ENCODE assay signal across 8 cellular contexts in the genomic region with DNA sequence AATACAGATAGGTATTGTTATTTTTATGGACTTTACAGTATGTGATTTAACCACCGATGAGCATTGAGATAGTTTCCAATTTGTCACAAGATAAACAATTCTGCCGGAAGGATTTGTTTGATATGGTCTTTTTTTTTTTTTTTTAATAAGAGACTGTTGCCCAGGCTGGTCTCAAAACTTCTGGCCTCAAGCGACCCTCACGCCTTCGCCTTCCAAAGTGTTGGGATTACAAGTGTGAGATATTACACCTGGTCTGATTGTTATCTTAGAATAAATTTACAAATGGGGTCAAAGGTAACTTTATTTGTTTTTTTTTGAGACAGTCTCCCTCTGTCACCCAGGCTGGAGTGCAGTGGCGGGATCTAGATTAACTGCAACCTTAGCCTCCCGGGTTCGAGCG.
A peak's percentile ranks its signal among the peaks of the same experiment; 100 is the strongest.
DNase-seq lines count a peak whose midpoint lies in the region; ATAC-seq and TF ChIP-seq lines count a peak whose summit lies in the region.

No MANE protein-coding gene starts in this region.

- H3K9ac ChIP-seq in muscle layer of colon (ENCODE audit: low read length), result no peak overlapping the region

- no peaks in the 10 kb centered on the region for H3K27me3 Mint-ChIP-seq in stimulated activated naive CD8-positive, alpha-beta T cell treated with anti-CD3 and anti-CD28 coated beads, Interleukin-15, Interleukin-2, amounts not matched to agents 100 ng/mL and 50 ng/mL, for 24 hours

- DNase-seq in stimulated activated naive CD8-positive, alpha-beta T cell treated with anti-CD3 and anti-CD28 coated beads, Interleukin-15, Interleukin-2, amounts not matched to agents 100 U/mL and 50 U/mL, for 24 hours, result no peak
- DNase-seq in cardiac fibroblast (ENCODE audit: low read depth in 2 of 2) (no peak), NOMO-1 treated with dmso at 0.1 percent for 144 hours (lab: John Stamatoyannopoulos, UW; ENCODE audit: unreplicated experiment) (no peak), activated gamma-delta T cell treated with Interleukin-2 at 50 U/mL for 16 hours (no peak)
- DNase-seq in stimulated activated CD4-positive, alpha-beta T cell treated with anti-CD3 and anti-CD28 coated beads, Interleukin-12 subunit alpha, Interleukin-12 subunit beta, amount 100 ng/mL, for 4 hours, result no peak

- H3K4me3 ChIP-seq in cardiac fibroblast (replicated peaks in 1 of 2; ENCODE audit: low read depth in 2 of 2, low read length in 2 of 2), result peak overlapping the region; percentile 55 to 80
- H3K4me3 ChIP-seq in muscle layer of colon (ENCODE audit: low read depth in 1 of 2, low read length in 2 of 2), result peak overlapping the region; percentile 65 to 83

- peaks cover 40% of the 10 kb centered on the region for H3K4me1 Mint-ChIP-seq in stimulated activated naive CD8-positive, alpha-beta T cell treated with anti-CD3 and anti-CD28 coated beads, Interleukin-15, Interleukin-2, amounts not matched to agents 100 ng/mL and 50 ng/mL, for 24 hours (ENCODE audit: low read depth)

- no peaks in the 10 kb centered on the region for H3K36me3 ChIP-seq in muscle layer of colon (ENCODE audit: insufficient read depth, low read length)

- no peaks in the 10 kb centered on the region for H3K9me3 Mint-ChIP-seq in stimulated activated naive CD8-positive, alpha-beta T cell treated with anti-CD3 and anti-CD28 coated beads, Interleukin-15, Interleukin-2, amounts not matched to agents 100 ng/mL and 50 ng/mL, for 24 hours

- no peak overlapping the region for H3K27ac ChIP-seq in muscle layer of colon (ENCODE audit: low read depth, low read length)

- peaks cover 6% of the 10 kb centered on the region for H3K4me1 ChIP-seq in muscle layer of colon (ENCODE audit: insufficient read depth, low read length)

- no peak for TF ChIP-seq CTCF in cardiac fibroblast (IDR thresholded peaks at IDR 0.05; ENCODE audit: low read depth, low read length)

- no peaks in the 10 kb centered on the region for H3K27me3 ChIP-seq in muscle layer of colon (ENCODE audit: control insufficient read depth in 1 of 2, insufficient read depth in 2 of 2, low read length in 2 of 2)

- no peaks in the 10 kb centered on the region for H3K9me3 ChIP-seq in muscle layer of colon (ENCODE audit: low read length)

- peak overlapping the region; percentile 66 for H3K27ac Mint-ChIP-seq in stimulated activated naive CD8-positive, alpha-beta T cell treated with anti-CD3 and anti-CD28 coated beads, Interleukin-15, Interleukin-2, amounts not matched to agents 100 ng/mL and 50 ng/mL, for 24 hours

- peak overlapping the region; percentile 78 for H3K4me3 Mint-ChIP-seq in stimulated activated naive CD8-positive, alpha-beta T cell treated with anti-CD3 and anti-CD28 coated beads, Interleukin-15, Interleukin-2, amounts not matched to agents 100 ng/mL and 50 ng/mL, for 24 hours

- no peak for ATAC-seq in stimulated activated naive CD8-positive, alpha-beta T cell treated with anti-CD3 and anti-CD28 coated beads, Interleukin-15, Interleukin-2, amounts not matched to agents 100 U/mL and 50 U/mL, for 24 hours
- ATAC-seq in GM18909 (IDR thresholded peaks at IDR 0.05; ENCODE audit: poor library complexity, unreplicated experiment), result no peak

- H3K36me3 Mint-ChIP-seq in stimulated activated naive CD8-positive, alpha-beta T cell treated with anti-CD3 and anti-CD28 coated beads, Interleukin-15, Interleukin-2, amounts not matched to agents 100 ng/mL and 50 ng/mL, for 24 hours (ENCODE audit: low read depth), result peaks cover 7% of the 10 kb centered on the region
